Comparison of ENCODE assay signal across 5 cellular contexts in genomic region chr5:83735058-83735457, GRCh38. TPM values are rescaled to one million over a fixed set of nuclear protein-coding genes. Genes with fewer than 3 reads are reported as not detected.
"Had no signal": no experiment of that assay in that cellular context is flagged by ENCODE, and none has a peak within 500 bp of the region (broad histone marks: within the 10 kb centered on the region; RNA-seq: fewer than 3 reads in every experiment).

No MANE protein-coding gene starts in this region.

RNA-seq across cellular contexts. Expression of gene HAPLN1, which starts 14.4 kb away (rescaled TPM):
- total RNA-seq: HepG2, HT-29, HT1080, K562 had no signal
- polyA plus RNA-seq: HepG2, IgD-negative memory B cell, K562 had no signal
